Comparison of ENCODE assay signal across 27 cellular contexts in the genomic region with DNA sequence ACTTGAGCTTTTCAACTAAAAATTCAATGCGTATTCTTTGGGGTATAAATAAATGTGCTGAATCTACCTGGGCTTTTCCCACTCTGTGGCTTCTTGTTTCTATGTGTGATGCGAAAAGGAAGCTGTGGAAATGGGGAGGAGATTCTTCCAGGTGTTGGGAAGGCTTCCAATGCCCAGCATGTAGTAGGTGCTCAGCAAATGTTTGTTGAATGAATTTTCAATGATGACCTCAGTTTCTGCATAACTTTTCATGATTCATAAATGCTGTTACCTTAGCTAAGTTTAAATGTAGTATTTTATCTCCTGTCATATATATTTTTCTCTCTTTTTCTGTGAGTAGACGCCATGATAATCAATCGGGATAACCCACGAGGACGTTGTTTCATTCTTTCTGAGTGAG. TPM values are rescaled to one million over a fixed set of nuclear protein-coding genes. Genes with fewer than 3 reads are reported as not detected.
"Had no signal": no experiment of that assay in that cellular context is flagged by ENCODE, and none has a peak within 500 bp of the region (broad histone marks: within the 10 kb centered on the region; RNA-seq: fewer than 3 reads in every experiment).

No MANE protein-coding gene starts in this region.

- H3K4me1 ChIP-seq: left lung, lower lobe of right lung, right atrium auricular region, right lobe of liver, testis, thyroid gland, upper lobe of right lung had no signal

- FAIRE-seq: islet of Langerhans, kidney, urothelium cell line had no signal

- H3K27ac Mint-ChIP-seq: immature natural killer cell; natural killer cell treated with Interleukin-12 subunit alpha and Interleukin-12 subunit beta and Interleukin-15 and Interleukin-18, amount 100 ng/mL, for 72 hours; progenitor cell of endocrine pancreas; stimulated activated naive B cell treated with anti-CD40 and anti-IgM and Interleukin-4, amounts not matched to agents 10 μg/mL and 1 μg/mL and 100 μg/mL, for 72 hours had no signal

- H3K27me3 ChIP-seq: ovary, right atrium auricular region, right lobe of liver, stomach, testis, thyroid gland, upper lobe of right lung had no signal

- H3K36me3 Mint-ChIP-seq: immature natural killer cell; natural killer cell treated with Interleukin-12 subunit alpha and Interleukin-12 subunit beta and Interleukin-15 and Interleukin-18, amount 100 ng/mL, for 72 hours; stimulated activated naive B cell treated with anti-CD40 and anti-IgM and Interleukin-4, amounts not matched to agents 10 μg/mL and 1 μg/mL and 100 μg/mL, for 72 hours had no signal

- ATAC-seq: left colon; left lung; lower lobe of right lung; natural killer cell treated with Interleukin-12 subunit alpha and Interleukin-12 subunit beta and Interleukin-15 and Interleukin-18, amount 100 ng/mL, for 72 hours; right lobe of liver; stimulated activated naive CD8-positive, alpha-beta T cell treated with anti-CD3 and anti-CD28 coated beads, Interleukin-15, Interleukin-2, amounts not matched to agents 100 U/mL and 50 U/mL, for 24 hours; upper lobe of right lung had no signal

- H3K9me3 ChIP-seq: left lung, lower lobe of right lung, ovary, right atrium auricular region, right lobe of liver, stomach, testis, thyroid gland, upper lobe of right lung had no signal

- DNase-seq: hypothalamus; immature natural killer cell; kidney; left colon; left lung; lower lobe of right lung; mammary epithelial cell; mesenchymal stem cell; ovary; right lobe of liver; stimulated activated CD4-positive, alpha-beta T cell treated with anti-CD3 and anti-CD28 coated beads, Interleukin-12 subunit alpha, Interleukin-12 subunit beta, amount 100 ng/mL, for 4 hours; stimulated activated CD4-positive, alpha-beta T cell treated with anti-CD3 and anti-CD28 coated beads, Interleukin-15, amount 100 ng/mL, for 24 hours; stimulated activated CD4-positive, alpha-beta T cell treated with anti-CD3 and anti-CD28 coated beads, Interleukin-2, amount 100 ng/mL, for 24 hours; stimulated activated CD4-positive, alpha-beta T cell treated with anti-CD3 and anti-CD28 coated beads, Interleukin-4, amount 100 ng/mL, for 1 hour; stimulated activated naive B cell treated with anti-CD40 and anti-IgM and Interleukin-4, amounts not matched to agents 10 μg/mL and 1 μg/mL and 100 μg/mL, for 72 hours; stimulated activated naive CD8-positive, alpha-beta T cell treated with anti-CD3 and anti-CD28 coated beads, Interleukin-15, Interleukin-2, amounts not matched to agents 100 U/mL and 50 U/mL, for 24 hours; stomach; testis; thyroid gland; upper lobe of right lung had no signal

- H3K4me3 Mint-ChIP-seq: immature natural killer cell; natural killer cell treated with Interleukin-12 subunit alpha and Interleukin-12 subunit beta and Interleukin-15 and Interleukin-18, amount 100 ng/mL, for 72 hours; stimulated activated naive B cell treated with anti-CD40 and anti-IgM and Interleukin-4, amounts not matched to agents 10 μg/mL and 1 μg/mL and 100 μg/mL, for 72 hours had no signal

- H3K36me3 ChIP-seq: left lung, lower lobe of right lung, ovary, right atrium auricular region, right lobe of liver, stomach, thyroid gland, upper lobe of right lung had no signal

- H3K4me3 ChIP-seq: left lung, lower lobe of right lung, ovary, right atrium auricular region, right lobe of liver, stomach, testis, thyroid gland, upper lobe of right lung had no signal

- H3K9me3 Mint-ChIP-seq: immature natural killer cell; natural killer cell treated with Interleukin-12 subunit alpha and Interleukin-12 subunit beta and Interleukin-15 and Interleukin-18, amount 100 ng/mL, for 72 hours; stimulated activated naive B cell treated with anti-CD40 and anti-IgM and Interleukin-4, amounts not matched to agents 10 μg/mL and 1 μg/mL and 100 μg/mL, for 72 hours had no signal

- H3K27ac ChIP-seq: left lung, lower lobe of right lung, ovary, right atrium auricular region, right lobe of liver, stomach, testis, thyroid gland, upper lobe of right lung had no signal

RNA-seq across cellular contexts. Expression of a gene that starts 25.6 kb away (rescaled TPM):
- total RNA-seq: natural killer cell treated with Interleukin-12 subunit alpha and Interleukin-12 subunit beta and Interleukin-15 and Interleukin-18, amount 100 ng/mL, for 72 hours; progenitor cell of endocrine pancreas; renal cortical epithelial cell had no signal
- polyA plus RNA-seq: mammary epithelial cell, neural cell had no signal
